Comparison of ENCODE assay signal across 27 cellular contexts in genomic region chr2:130345091-130345490, GRCh38. TPM values are rescaled to one million over a fixed set of nuclear protein-coding genes. Genes with fewer than 3 reads are reported as not detected.
DNase-seq lines count a peak whose midpoint lies in the region; ATAC-seq and TF ChIP-seq lines count a peak whose summit lies in the region.
"Had no signal": no experiment of that assay in that cellular context is flagged by ENCODE, and none has a peak within 500 bp of the region (broad histone marks: within the 10 kb centered on the region; RNA-seq: fewer than 3 reads in every experiment).

No MANE protein-coding gene starts in this region.

- peak overlapping the region; percentile 97 for H3K4me2 ChIP-seq in DOHH2 (ENCODE audit: low read length)
- H3K4me2 ChIP-seq: smooth muscle cell had no signal

- H3K79me2 ChIP-seq in DOHH2 (ENCODE audit: control insufficient read depth, low read length) = peaks cover 91% of the 10 kb centered on the region

- H3K36me3 Mint-ChIP-seq in activated CD4-positive, alpha-beta T cell treated with anti-CD3 and anti-CD28 coated beads for 36 hours (ENCODE audit: low read depth) = peaks cover 63% of the 10 kb centered on the region
- peaks cover 91% of the 10 kb centered on the region for H3K36me3 Mint-ChIP-seq in activated T-helper 17 cell treated with anti-CD3 and anti-CD28 coated beads, Interleukin-2, amount 50 U/mL, for 72 hours (ENCODE audit: low read depth)
- peaks cover 55% of the 10 kb centered on the region for H3K36me3 Mint-ChIP-seq in nephron (ENCODE audit: low read depth)
- H3K36me3 Mint-ChIP-seq in effector memory CD8-positive, alpha-beta T cell (ENCODE audit: insufficient read depth) = peaks cover 41% of the 10 kb centered on the region

- peaks cover 87% of the 10 kb centered on the region for H3K36me3 ChIP-seq in DOHH2 (ENCODE audit: control insufficient read depth, low read length)

- H3K4me3 ChIP-seq in DOHH2 (ENCODE audit: low read length) = peak overlapping the region; percentile 86
- H3K4me3 ChIP-seq: body of pancreas, smooth muscle cell, tibial nerve had no signal

- peaks cover 36% of the 10 kb centered on the region for H3K4me1 Mint-ChIP-seq in activated CD4-positive, alpha-beta T cell treated with anti-CD3 and anti-CD28 coated beads for 36 hours
- peaks cover 25% of the 10 kb centered on the region for H3K4me1 Mint-ChIP-seq in activated T-helper 17 cell treated with anti-CD3 and anti-CD28 coated beads, Interleukin-2, amount 50 U/mL, for 72 hours
- H3K4me1 Mint-ChIP-seq in nephron = peaks cover 15% of the 10 kb centered on the region
- peaks cover 22 to 34% of the 10 kb centered on the region in 2 donors for H3K4me1 Mint-ChIP-seq in effector memory CD8-positive, alpha-beta T cell (ENCODE audit: low read depth in 2 of 2)

- no peak overlapping the region for H3K27ac Mint-ChIP-seq in activated CD4-positive, alpha-beta T cell treated with anti-CD3 and anti-CD28 coated beads for 36 hours
- no peak overlapping the region for H3K27ac Mint-ChIP-seq in activated T-helper 17 cell treated with anti-CD3 and anti-CD28 coated beads, Interleukin-2, amount 50 U/mL, for 72 hours
- no peak overlapping the region for H3K27ac Mint-ChIP-seq in nephron
- no peak overlapping the region for H3K27ac Mint-ChIP-seq in effector memory CD8-positive, alpha-beta T cell
- H3K27ac Mint-ChIP-seq: HFFc6 had no signal

- no peaks in the 10 kb centered on the region for H3K27me3 Mint-ChIP-seq in activated CD4-positive, alpha-beta T cell treated with anti-CD3 and anti-CD28 coated beads for 36 hours
- no peaks in the 10 kb centered on the region for H3K27me3 Mint-ChIP-seq in activated T-helper 17 cell treated with anti-CD3 and anti-CD28 coated beads, Interleukin-2, amount 50 U/mL, for 72 hours
- H3K27me3 Mint-ChIP-seq in nephron (ENCODE audit: low read depth) = no peaks in the 10 kb centered on the region
- no peaks in the 10 kb centered on the region for H3K27me3 Mint-ChIP-seq in effector memory CD8-positive, alpha-beta T cell

- H3K4me1 ChIP-seq in DOHH2 (ENCODE audit: control insufficient read depth, low read length) = peaks cover 71% of the 10 kb centered on the region

- TF ChIP-seq CTCF in DOHH2 (IDR thresholded peaks at IDR 0.05; ENCODE audit: low read depth, low read length, poor library complexity, severe bottlenecking) (no peak), nephron (IDR thresholded peaks at IDR 0.05; ENCODE audit: unreplicated experiment in 3 of 3) (no peak)

- POLR2A ChIA-PET in activated CD4-positive, alpha-beta T cell treated with anti-CD3 and anti-CD28 coated beads for 36 hours (lab: Charles Lee) = interaction anchor here (1.1 kb wide), 1 partner anchor 9 kb away, joined by 3 read pairs; no protein-coding TSS in a partner anchor

- H3K9me3 Mint-ChIP-seq in activated CD4-positive, alpha-beta T cell treated with anti-CD3 and anti-CD28 coated beads for 36 hours (ENCODE audit: low read depth) = no peaks in the 10 kb centered on the region
- H3K9me3 Mint-ChIP-seq in activated T-helper 17 cell treated with anti-CD3 and anti-CD28 coated beads, Interleukin-2, amount 50 U/mL, for 72 hours = no peaks in the 10 kb centered on the region
- H3K9me3 Mint-ChIP-seq in nephron = no peaks in the 10 kb centered on the region
- H3K9me3 Mint-ChIP-seq in effector memory CD8-positive, alpha-beta T cell = no peaks in the 10 kb centered on the region
- H3K9me3 Mint-ChIP-seq: HFFc6 had no signal

- H3K27ac ChIP-seq in DOHH2 (ENCODE audit: low read depth, low read length) = peak overlapping the region; percentile 99
- H3K27ac ChIP-seq: body of pancreas, RWPE1, tibial nerve had no signal

- DNase-seq in activated CD4-positive, alpha-beta T cell treated with anti-CD3 and anti-CD28 coated beads for 36 hours = no peak
- DNase-seq in activated CD4-positive, alpha-beta T cell treated with anti-CD3 and anti-CD28 coated beads for 4 hours = no peak
- DNase-seq in head of caudate nucleus = no peak
- no peak for DNase-seq in effector memory CD8-positive, alpha-beta T cell
- DNase-seq: activated CD4-positive, alpha-beta T cell treated with anti-CD3 and anti-CD28 coated beads for 48 hours; body of pancreas; effector CD8-positive, alpha-beta T cell; foreskin melanocyte; HFFc6; hippocampal formation; Kasumi-1; NCI-H1694 treated with DMSO at 0.1 percent for 48 hours; NCI-H2171 treated with DMSO at 0.1 percent for 48 hours; NCI-H526 treated with DMSO at 0.1 percent for 48 hours; occipital lobe; retina; stimulated activated CD4-positive, alpha-beta T cell treated with anti-CD3 and anti-CD28 coated beads, Interleukin-2, amount 100 ng/mL, for 48 hours; stimulated activated naive CD4-positive, alpha-beta T cell treated with Interleukin-2 at 50 U/mL for 16 hours had no signal

- H3K9me3 ChIP-seq in DOHH2 (ENCODE audit: control insufficient read depth, insufficient read depth, low read length) = no peaks in the 10 kb centered on the region
- H3K9me3 ChIP-seq: body of pancreas, tibial nerve had no signal

- H4K20me1 ChIP-seq in DOHH2 (ENCODE audit: control insufficient read depth, insufficient read depth, low read depth, low read length) = no peaks in the 10 kb centered on the region

- CTCF ChIA-PET in activated CD4-positive, alpha-beta T cell treated with anti-CD3 and anti-CD28 coated beads for 36 hours (lab: Charles Lee) = interaction anchor here (1.4 kb wide), 1 partner anchor 452 kb away, joined by 3 read pairs; no protein-coding TSS in a partner anchor

- H3K9me2 ChIP-seq in DOHH2 (replicated peaks; ENCODE audit: control insufficient read depth, low read length) = no peaks in the 10 kb centered on the region

- intact Hi-C loops in activated CD4-positive, alpha-beta T cell treated with anti-CD3 and anti-CD28 coated beads for 36 hours (cut with DNase I, micrococcal nuclease) = loop anchor here in 1 of 2 experiments (10.0 kb wide), 1 partner anchor 480 kb away; no protein-coding TSS in a partner anchor
- intact Hi-C loops in head of caudate nucleus (cut with DNase I) = no loop called here

- ATAC-seq in activated CD4-positive, alpha-beta T cell treated with anti-CD3 and anti-CD28 coated beads for 36 hours = no peak
- ATAC-seq in activated T-helper 17 cell treated with anti-CD3 and anti-CD28 coated beads, Interleukin-2, amount 50 U/mL, for 72 hours (replicated peaks) = no peak
- ATAC-seq in GM19455 (IDR thresholded peaks at IDR 0.05; ENCODE audit: unreplicated experiment) = no peak
- ATAC-seq in effector memory CD8-positive, alpha-beta T cell (replicated peaks) = no peak
- ATAC-seq: body of pancreas, esophagus mucosa, SK-N-SH treated with all-trans-retinoic acid at 6 μM for 48 hours had no signal

- H3F3A ChIP-seq in DOHH2 (ENCODE audit: control insufficient read depth, insufficient read depth) = peaks cover 65% of the 10 kb centered on the region

- H3K4me3 Mint-ChIP-seq in activated CD4-positive, alpha-beta T cell treated with anti-CD3 and anti-CD28 coated beads for 36 hours = peak overlapping the region; percentile 98
- H3K4me3 Mint-ChIP-seq in activated T-helper 17 cell treated with anti-CD3 and anti-CD28 coated beads, Interleukin-2, amount 50 U/mL, for 72 hours = peak overlapping the region; percentile 94
- peak overlapping the region; percentile 79 to 100 (median 99) for H3K4me3 Mint-ChIP-seq in nephron
- H3K4me3 Mint-ChIP-seq in effector memory CD8-positive, alpha-beta T cell = peak overlapping the region in 1 of 2 donors; percentile 95

- no peaks in the 10 kb centered on the region for H3K27me3 ChIP-seq in DOHH2 (ENCODE audit: control insufficient read depth, low read length)
- H3K27me3 ChIP-seq: body of pancreas, tibial nerve had no signal

RNA-seq across cellular contexts. Expression of gene IMP4, which starts 2.4 kb away (rescaled TPM):
- total RNA-seq in activated CD4-positive, alpha-beta T cell treated with anti-CD3 and anti-CD28 coated beads for 36 hours = 100 to 1,000 TPM; 148 to 169 TPM
- 100 to 1,000 TPM in 1 of 2 donors, 10 to 100 TPM in 1; 79.8 to 134 TPM for total RNA-seq in activated T-helper 17 cell treated with anti-CD3 and anti-CD28 coated beads, Interleukin-2, amount 50 U/mL, for 72 hours

RNA-seq across cellular contexts. Expression of gene PTPN18, which starts 10.8 kb away (rescaled TPM):
- total RNA-seq in activated CD4-positive, alpha-beta T cell treated with anti-CD3 and anti-CD28 coated beads for 36 hours = 10 to 100 TPM; 41.6 to 49.3 TPM
- total RNA-seq in activated T-helper 17 cell treated with anti-CD3 and anti-CD28 coated beads, Interleukin-2, amount 50 U/mL, for 72 hours = 10 to 100 TPM; 60.5 to 69.7 TPM
